23 cellular contexts compared by ENCODE assay signal in genomic region chr5:128966846-128967245, GRCh38. TPM values are rescaled to one million over a fixed set of nuclear protein-coding genes. Genes with fewer than 3 reads are reported as not detected.
"Had no signal": no experiment of that assay in that cellular context is flagged by ENCODE, and none has a peak within 500 bp of the region (broad histone marks: within the 10 kb centered on the region; RNA-seq: fewer than 3 reads in every experiment).

No MANE protein-coding gene starts in this region.

- H3K4me3 ChIP-seq: gastrocnemius medialis, spleen, upper lobe of right lung had no signal

- FAIRE-seq: endometrium, kidney had no signal

- H3K9me3 Mint-ChIP-seq: T-helper 1 cell treated with Interleukin-12 subunit alpha and Interleukin-12 subunit beta and Interleukin-4 antibody, amounts not matched to agents 30 μg/mL and 1 μg/mL, for 36 hours had no signal

- H3K9me3 ChIP-seq: gastrocnemius medialis, upper lobe of right lung had no signal

- H3K36me3 Mint-ChIP-seq: activated naive CD8-positive, alpha-beta T cell treated with anti-CD3 and anti-CD28 coated beads for 36 hours had no signal

- H3K27ac ChIP-seq: gastrocnemius medialis, spleen, upper lobe of right lung had no signal

- H3K4me3 Mint-ChIP-seq: activated CD4-positive, alpha-beta memory T cell treated with anti-CD3 and anti-CD28 coated beads for 36 hours; activated naive CD8-positive, alpha-beta T cell treated with anti-CD3 and anti-CD28 coated beads for 36 hours; dendritic cell treated with granulocyte-macrophage colony-stimulating factor and Interleukin-4, amounts not matched to agents 40 ng/mL and 50 ng/mL, for 4 days; T-helper 1 cell treated with Interleukin-12 subunit alpha and Interleukin-12 subunit beta and Interleukin-4 antibody, amounts not matched to agents 30 μg/mL and 1 μg/mL, for 36 hours had no signal

- H3K36me3 ChIP-seq: gastrocnemius medialis, spleen, upper lobe of right lung had no signal

- H3K27ac Mint-ChIP-seq: activated CD4-positive, alpha-beta memory T cell treated with anti-CD3 and anti-CD28 coated beads for 36 hours; activated naive CD8-positive, alpha-beta T cell treated with anti-CD3 and anti-CD28 coated beads for 36 hours; dendritic cell treated with granulocyte-macrophage colony-stimulating factor and Interleukin-4, amounts not matched to agents 40 ng/mL and 50 ng/mL, for 4 days; T-helper 1 cell treated with Interleukin-12 subunit alpha and Interleukin-12 subunit beta and Interleukin-4 antibody, amounts not matched to agents 30 μg/mL and 1 μg/mL, for 36 hours had no signal

- H3K4me1 Mint-ChIP-seq: activated naive CD8-positive, alpha-beta T cell treated with anti-CD3 and anti-CD28 coated beads for 36 hours had no signal

- ATAC-seq: gastrocnemius medialis, left lobe of liver had no signal

- H3K4me1 ChIP-seq: gastrocnemius medialis, upper lobe of right lung had no signal

- DNase-seq: activated CD4-positive, alpha-beta memory T cell treated with anti-CD3 and anti-CD28 coated beads for 36 hours; activated CD4-positive, alpha-beta T cell treated with anti-CD3 and anti-CD28 coated beads for 48 hours; activated naive CD4-positive, alpha-beta T cell treated with Interleukin-2 at 50 U/mL for 16 hours; activated naive CD8-positive, alpha-beta T cell treated with anti-CD3 and anti-CD28 coated beads for 36 hours; activated T-cell treated with anti-CD3 and anti-CD28 coated beads, Interleukin-2, amount 50 U/mL, for 48 hours; effector CD4-positive, alpha-beta T cell; erythroblast; gastrocnemius medialis; head of caudate nucleus; kidney; retina; stimulated activated CD4-positive, alpha-beta T cell treated with anti-CD3 and anti-CD28 coated beads, Interleukin-4, amount 100 ng/mL, for 24 hours; stimulated activated naive CD4-positive, alpha-beta T cell treated with Interleukin-2 at 50 U/mL for 16 hours; upper lobe of right lung had no signal

RNA-seq across cellular contexts. Expression of gene SLC27A6, which starts 1.6 kb away (rescaled TPM):
- total RNA-seq: activated CD4-positive, alpha-beta memory T cell treated with anti-CD3 and anti-CD28 coated beads for 36 hours; activated naive CD8-positive, alpha-beta T cell treated with anti-CD3 and anti-CD28 coated beads for 36 hours; kidney; lung microvascular endothelial cell; myocyte; omental fat pad; posterior vena cava; upper lobe of right lung had no signal
